8 cellular contexts compared by ENCODE assay signal in genomic region chr10:103605359-103606156, GRCh38.
A peak's percentile ranks its signal among the peaks of the same experiment; 100 is the strongest.
DNase-seq lines count a peak whose midpoint lies in the region; ATAC-seq and TF ChIP-seq lines count a peak whose summit lies in the region.

No MANE protein-coding gene starts in this region.

- peak overlapping the region; percentile 9 for H3K9ac ChIP-seq in mesenchymal stem cell (ENCODE audit: low read length)

- peak; percentile 67 for TF ChIP-seq CTCF in CD8-positive, alpha-beta T cell (IDR thresholded peaks at IDR 0.05)
- TF ChIP-seq CTCF in thoracic aorta (IDR thresholded peaks at IDR 0.05) = peak; percentile 92

- H3K4me2 ChIP-seq in mesenchymal stem cell (ENCODE audit: low read length, poor library complexity, severe bottlenecking) = no peak overlapping the region

- H3K79me1 ChIP-seq in mesenchymal stem cell (replicated peaks; ENCODE audit: low read length, poor library complexity, severe bottlenecking) = no peaks in the 10 kb centered on the region

- H3K9me3 Mint-ChIP-seq in CD8-positive, alpha-beta T cell = no peaks in the 10 kb centered on the region
- H3K9me3 Mint-ChIP-seq in activated CD4-positive, alpha-beta T cell treated with anti-CD3 and anti-CD28 coated beads for 36 hours (ENCODE audit: low read depth) = no peaks in the 10 kb centered on the region
- H3K9me3 Mint-ChIP-seq in effector memory CD8-positive, alpha-beta T cell = no peaks in the 10 kb centered on the region

- no peaks in the 10 kb centered on the region for H3K4me1 Mint-ChIP-seq in CD8-positive, alpha-beta T cell (ENCODE audit: low read depth)
- H3K4me1 Mint-ChIP-seq in activated CD4-positive, alpha-beta T cell treated with anti-CD3 and anti-CD28 coated beads for 36 hours = no peaks in the 10 kb centered on the region
- no peaks in the 10 kb centered on the region for H3K4me1 Mint-ChIP-seq in effector memory CD8-positive, alpha-beta T cell (ENCODE audit: low read depth in 2 of 2)

- no peak overlapping the region for H3K4ac ChIP-seq in mesenchymal stem cell (ENCODE audit: low read depth in 1 of 2, low read length in 2 of 2)

- no peaks in the 10 kb centered on the region for H3K36me3 ChIP-seq in CD8-positive, alpha-beta T cell (ENCODE audit: insufficient read depth, low read length)
- H3K36me3 ChIP-seq in mesenchymal stem cell (ENCODE audit: control insufficient read depth in 1 of 2, insufficient read depth in 2 of 2, low read depth in 1 of 2, low read length in 2 of 2) (peaks cover 35 to 74% of the 10 kb centered on the region in 2 experiments), thoracic aorta (peaks cover 23% of the 10 kb centered on the region)

- H3K18ac ChIP-seq in mesenchymal stem cell (ENCODE audit: low read depth in 1 of 2, low read length in 2 of 2) = no peak overlapping the region

- intact Hi-C loops in CD8-positive, alpha-beta T cell (cut with DNase I, micrococcal nuclease) = loop anchor here in 1 of 2 experiments (1.0 to 10.0 kb wide), 2 partner anchors 81 to 249 kb away; partner anchors contain the start of gene SH3PXD2A
- intact Hi-C loops in activated CD4-positive, alpha-beta T cell treated with anti-CD3 and anti-CD28 coated beads for 36 hours (cut with DNase I, micrococcal nuclease) = loop anchor here (1.0 to 2.0 kb wide), 2 partner anchors 37 to 81 kb away; no protein-coding TSS in a partner anchor

- no peaks in the 10 kb centered on the region for H3K27me3 Mint-ChIP-seq in CD8-positive, alpha-beta T cell (ENCODE audit: low read depth)
- H3K27me3 Mint-ChIP-seq in activated CD4-positive, alpha-beta T cell treated with anti-CD3 and anti-CD28 coated beads for 36 hours = no peaks in the 10 kb centered on the region
- no peaks in the 10 kb centered on the region for H3K27me3 Mint-ChIP-seq in effector memory CD8-positive, alpha-beta T cell

- WGBS in mesenchymal stem cell = 88% methylated on average over 13 of the region's 13 CpGs

- H4K91ac ChIP-seq in mesenchymal stem cell (ENCODE audit: low read length) = no peak overlapping the region

- H4K8ac ChIP-seq in mesenchymal stem cell (ENCODE audit: low read length) = no peak overlapping the region

- H3K36me3 Mint-ChIP-seq in CD8-positive, alpha-beta T cell = peaks cover 11% of the 10 kb centered on the region
- peaks cover 4% of the 10 kb centered on the region for H3K36me3 Mint-ChIP-seq in activated CD4-positive, alpha-beta T cell treated with anti-CD3 and anti-CD28 coated beads for 36 hours (ENCODE audit: low read depth)
- H3K36me3 Mint-ChIP-seq in effector memory CD8-positive, alpha-beta T cell (ENCODE audit: insufficient read depth) = peaks cover 4% of the 10 kb centered on the region

- no peaks in the 10 kb centered on the region for H3K9me3 ChIP-seq in CD8-positive, alpha-beta T cell (ENCODE audit: low read length)
- H3K9me3 ChIP-seq in mesenchymal stem cell (ENCODE audit: control insufficient read depth, low read length) (no peaks in the 10 kb centered on the region), thoracic aorta (no peaks in the 10 kb centered on the region)

- H2BK15ac ChIP-seq in mesenchymal stem cell (ENCODE audit: low read depth, poor library complexity, severe bottlenecking) = no peak overlapping the region

- POLR2A ChIA-PET in CD8-positive, alpha-beta T cell (lab: Charles Lee) = interaction anchor here (0.7 kb wide), 1 partner anchor 489 kb away, joined by 3 read pairs; no protein-coding TSS in a partner anchor
- POLR2A ChIA-PET in activated CD4-positive, alpha-beta T cell treated with anti-CD3 and anti-CD28 coated beads for 36 hours (lab: Charles Lee) = no interaction called here

- DNase-seq in CD8-positive, alpha-beta T cell = peak in 4 of 7 experiments; percentile 29 to 44 (median 38)
- DNase-seq in HuH-7 (ENCODE audit: low spot score) = peak; percentile 59
- peak; percentile 66 for DNase-seq in activated CD4-positive, alpha-beta T cell treated with anti-CD3 and anti-CD28 coated beads for 36 hours
- peak; percentile 24 to 46 (median 36) for DNase-seq in effector memory CD8-positive, alpha-beta T cell
- peak; percentile 33 for DNase-seq in mesenchymal stem cell
- peak; percentile 32 for DNase-seq in thoracic aorta (ENCODE audit: low spot score)

- H2AFZ ChIP-seq in mesenchymal stem cell (ENCODE audit: low read depth, low read length) = no peak overlapping the region

- no peak overlapping the region for H2BK5ac ChIP-seq in mesenchymal stem cell (ENCODE audit: low read depth, low read length, poor library complexity, severe bottlenecking)

- no peaks in the 10 kb centered on the region for H3K27me3 ChIP-seq in CD8-positive, alpha-beta T cell (ENCODE audit: insufficient read depth, low read length)
- H3K27me3 ChIP-seq in mesenchymal stem cell (ENCODE audit: control insufficient read depth in 1 of 2, insufficient read depth in 1 of 2, low read length in 2 of 2) (no peaks in the 10 kb centered on the region), thoracic aorta (replicated peaks; ENCODE audit: insufficient read depth) (no peaks in the 10 kb centered on the region)

- no peaks in the 10 kb centered on the region for H3K4me1 ChIP-seq in CD8-positive, alpha-beta T cell (ENCODE audit: insufficient read depth, low read length)
- H3K4me1 ChIP-seq in mesenchymal stem cell (ENCODE audit: control insufficient read depth, insufficient read depth, low read depth, low read length) (peaks cover 3% of the 10 kb centered on the region), thoracic aorta (ENCODE audit: control insufficient read depth in 1 of 2, low read depth in 2 of 2) (peaks cover 5 to 14% of the 10 kb centered on the region in 2 donors)

- ATAC-seq in CD8-positive, alpha-beta T cell = peak; percentile 68
- ATAC-seq in activated CD4-positive, alpha-beta T cell treated with anti-CD3 and anti-CD28 coated beads for 36 hours = peak; percentile 53
- ATAC-seq in effector memory CD8-positive, alpha-beta T cell (replicated peaks) = peak; percentile 39
- ATAC-seq in thoracic aorta (ENCODE audit: insufficient number of reproducible peaks, low FRiP score, low read depth) (peak; percentile 62), GM21723 (IDR thresholded peaks at IDR 0.05; ENCODE audit: unreplicated experiment) (no peak), GM18873 (IDR thresholded peaks at IDR 0.05; ENCODE audit: low FRiP score, unreplicated experiment) (no peak)

- no peak overlapping the region for H2AK5ac ChIP-seq in mesenchymal stem cell (ENCODE audit: low read length, severe bottlenecking)

- H3K27ac Mint-ChIP-seq in CD8-positive, alpha-beta T cell = no peak overlapping the region
- H3K27ac Mint-ChIP-seq in activated CD4-positive, alpha-beta T cell treated with anti-CD3 and anti-CD28 coated beads for 36 hours = no peak overlapping the region
- no peak overlapping the region for H3K27ac Mint-ChIP-seq in effector memory CD8-positive, alpha-beta T cell

- H2BK120ac ChIP-seq in mesenchymal stem cell (ENCODE audit: low read depth, low read length) = no peak overlapping the region

- H3K4me3 ChIP-seq in CD8-positive, alpha-beta T cell (ENCODE audit: low read depth, low read length) = no peak overlapping the region
- H3K4me3 ChIP-seq in mesenchymal stem cell (ENCODE audit: insufficient read depth in 1 of 2, low read depth in 1 of 2, low read length in 2 of 2) (no peak overlapping the region), thoracic aorta (no peak overlapping the region)

- no peak overlapping the region for H3K4me3 Mint-ChIP-seq in CD8-positive, alpha-beta T cell
- H3K4me3 Mint-ChIP-seq in activated CD4-positive, alpha-beta T cell treated with anti-CD3 and anti-CD28 coated beads for 36 hours = no peak overlapping the region
- H3K4me3 Mint-ChIP-seq in effector memory CD8-positive, alpha-beta T cell = no peak overlapping the region

- H3K27ac ChIP-seq in CD8-positive, alpha-beta T cell (ENCODE audit: low read depth, low read length) = no peak overlapping the region
- H3K27ac ChIP-seq in mesenchymal stem cell (ENCODE audit: low read length, poor library complexity, severe bottlenecking) = no peak overlapping the region
- no peak overlapping the region for H3K27ac ChIP-seq in thoracic aorta

- no peak overlapping the region for H3K14ac ChIP-seq in mesenchymal stem cell (ENCODE audit: low read length in 2 of 2)

- no peak overlapping the region for H2BK12ac ChIP-seq in mesenchymal stem cell (ENCODE audit: low read length in 2 of 2)

- CTCF ChIA-PET in CD8-positive, alpha-beta T cell (lab: Charles Lee) = interaction anchor here (0.8 to 5.1 kb wide), 13 partner anchors 11 to 85 kb away, joined by 3 to 80 read pairs (median 4); no protein-coding TSS in a partner anchor
- CTCF ChIA-PET in activated CD4-positive, alpha-beta T cell treated with anti-CD3 and anti-CD28 coated beads for 36 hours (lab: Charles Lee) = interaction anchor here (0.6 to 3.2 kb wide), 15 partner anchors 9 to 160 kb away, joined by 3 to 52 read pairs (median 3); no protein-coding TSS in a partner anchor

- H3K23ac ChIP-seq in mesenchymal stem cell (ENCODE audit: low read length in 2 of 2) = no peak overlapping the region

Comparison
In these comparisons a context has a peak if more than half of its experiments do, and no peak if none do; other contexts are left out.
1. ATAC-seq: peak in CD8-positive, alpha-beta T cell (single experiment), activated CD4-positive, alpha-beta T cell treated with anti-CD3 and anti-CD28 coated beads for 36 hours (single experiment), effector memory CD8-positive, alpha-beta T cell (single experiment) and thoracic aorta (single experiment); none in GM21723 (single experiment) and GM18873 (single experiment).
2. Peak in every context shown above with its lines, with median percentiles within 50 percentile points of each other: DNase-seq.